Comparison of ENCODE assay signal across 1 cellular context in the genomic region with DNA sequence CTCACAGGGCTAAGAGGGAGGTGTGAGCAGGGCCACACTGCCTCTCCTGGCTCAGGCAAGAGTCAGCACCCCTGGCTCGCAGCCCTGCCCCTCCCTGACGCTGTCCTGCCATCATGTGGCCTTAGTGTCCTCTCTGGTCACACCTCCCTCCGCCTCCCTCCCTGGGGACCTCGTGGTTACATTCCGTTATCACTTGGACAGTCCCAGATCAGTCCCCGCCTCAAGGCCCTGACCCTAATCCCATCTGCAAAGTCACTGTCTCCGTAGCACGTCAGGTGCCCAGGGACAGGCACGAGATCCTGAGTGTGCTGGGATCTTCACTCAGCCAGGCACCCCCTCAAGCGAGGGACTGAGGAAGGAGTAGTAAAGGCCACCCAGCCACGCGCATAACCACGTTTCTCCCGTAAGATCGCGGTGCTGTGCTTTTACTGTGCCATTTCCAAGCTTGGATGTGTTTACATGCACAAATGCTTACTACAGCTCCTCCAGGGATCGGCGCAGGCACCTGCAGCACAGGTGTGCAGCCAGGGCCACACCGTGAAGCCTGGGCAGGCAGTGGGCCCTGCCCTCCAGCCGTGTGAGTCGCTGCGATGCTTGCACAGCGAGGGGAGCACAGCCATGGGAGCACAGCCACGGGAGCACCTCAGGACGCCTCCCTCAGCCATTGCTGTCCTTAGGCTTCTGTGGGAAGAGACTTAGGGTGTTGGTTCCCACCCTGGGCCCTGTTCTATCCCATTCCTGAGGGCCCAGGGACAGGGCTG.
TF ChIP-seq lines count a peak whose summit lies in the region.

No MANE protein-coding gene starts in this region.

TF ChIP-seq in HepG2, 621 proteins besides CTCF, POLR2A, EP300 and RAD21 (continued from another document):
- TF ChIP-seq TFE3 (CRISPR knock-in tag; IDR thresholded peaks at IDR 0.05) (peak; percentile 44; the same call in 1 of the 2 replicates), SAP130 (CRISPR knock-in tag; IDR thresholded peaks at IDR 0.05; ENCODE audit: low read depth) (0 out of 2 replicates have a peak, but pooled peaks have one; percentile 21), SIX4 (CRISPR knock-in tag; IDR thresholded peaks at IDR 0.05) (no peak), SALL1 (CRISPR knock-in tag; IDR thresholded peaks at IDR 0.05) (peak; percentile 41; the same call in 1 of the 2 replicates), KLF11 (CRISPR knock-in tag; IDR thresholded peaks at IDR 0.05) (no peak), CBX1 (IDR thresholded peaks at IDR 0.05; ENCODE audit: low read depth) (peak; percentile 43), ZBTB34 (CRISPR knock-in tag; IDR thresholded peaks at IDR 0.05) (no peak), ZNF687 (CRISPR knock-in tag; IDR thresholded peaks at IDR 0.05) (peak; percentile 59), ZNF263 (CRISPR knock-in tag; IDR thresholded peaks at IDR 0.05) (peak; percentile 99)
- TF ChIP-seq, protein P1, sequence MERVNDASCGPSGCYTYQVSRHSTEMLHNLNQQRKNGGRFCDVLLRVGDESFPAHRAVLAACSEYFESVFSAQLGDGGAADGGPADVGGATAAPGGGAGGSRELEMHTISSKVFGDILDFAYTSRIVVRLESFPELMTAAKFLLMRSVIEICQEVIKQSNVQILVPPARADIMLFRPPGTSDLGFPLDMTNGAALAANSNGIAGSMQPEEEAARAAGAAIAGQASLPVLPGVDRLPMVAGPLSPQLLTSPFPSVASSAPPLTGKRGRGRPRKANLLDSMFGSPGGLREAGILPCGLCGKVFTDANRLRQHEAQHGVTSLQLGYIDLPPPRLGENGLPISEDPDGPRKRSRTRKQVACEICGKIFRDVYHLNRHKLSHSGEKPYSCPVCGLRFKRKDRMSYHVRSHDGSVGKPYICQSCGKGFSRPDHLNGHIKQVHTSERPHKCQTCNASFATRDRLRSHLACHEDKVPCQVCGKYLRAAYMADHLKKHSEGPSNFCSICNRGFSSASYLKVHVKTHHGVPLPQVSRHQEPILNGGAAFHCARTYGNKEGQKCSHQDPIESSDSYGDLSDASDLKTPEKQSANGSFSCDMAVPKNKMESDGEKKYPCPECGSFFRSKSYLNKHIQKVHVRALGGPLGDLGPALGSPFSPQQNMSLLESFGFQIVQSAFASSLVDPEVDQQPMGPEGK (CRISPR knock-in tag; IDR thresholded peaks at IDR 0.05): peak; percentile 68
- TF ChIP-seq, protein P2, sequence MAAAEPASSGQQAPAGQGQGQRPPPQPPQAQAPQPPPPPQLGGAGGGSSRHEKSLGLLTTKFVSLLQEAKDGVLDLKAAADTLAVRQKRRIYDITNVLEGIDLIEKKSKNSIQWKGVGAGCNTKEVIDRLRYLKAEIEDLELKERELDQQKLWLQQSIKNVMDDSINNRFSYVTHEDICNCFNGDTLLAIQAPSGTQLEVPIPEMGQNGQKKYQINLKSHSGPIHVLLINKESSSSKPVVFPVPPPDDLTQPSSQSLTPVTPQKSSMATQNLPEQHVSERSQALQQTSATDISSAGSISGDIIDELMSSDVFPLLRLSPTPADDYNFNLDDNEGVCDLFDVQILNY (CRISPR knock-in tag; conservative IDR thresholded peaks at IDR 0.05): no peak
- TF ChIP-seq, protein P3, sequence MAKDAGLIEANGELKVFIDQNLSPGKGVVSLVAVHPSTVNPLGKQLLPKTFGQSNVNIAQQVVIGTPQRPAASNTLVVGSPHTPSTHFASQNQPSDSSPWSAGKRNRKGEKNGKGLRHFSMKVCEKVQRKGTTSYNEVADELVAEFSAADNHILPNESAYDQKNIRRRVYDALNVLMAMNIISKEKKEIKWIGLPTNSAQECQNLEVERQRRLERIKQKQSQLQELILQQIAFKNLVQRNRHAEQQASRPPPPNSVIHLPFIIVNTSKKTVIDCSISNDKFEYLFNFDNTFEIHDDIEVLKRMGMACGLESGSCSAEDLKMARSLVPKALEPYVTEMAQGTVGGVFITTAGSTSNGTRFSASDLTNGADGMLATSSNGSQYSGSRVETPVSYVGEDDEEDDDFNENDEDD (CRISPR knock-in tag; IDR thresholded peaks at IDR 0.05; ENCODE audit: borderline replicate concordance): peak; percentile 88
